In the genomic region with DNA sequence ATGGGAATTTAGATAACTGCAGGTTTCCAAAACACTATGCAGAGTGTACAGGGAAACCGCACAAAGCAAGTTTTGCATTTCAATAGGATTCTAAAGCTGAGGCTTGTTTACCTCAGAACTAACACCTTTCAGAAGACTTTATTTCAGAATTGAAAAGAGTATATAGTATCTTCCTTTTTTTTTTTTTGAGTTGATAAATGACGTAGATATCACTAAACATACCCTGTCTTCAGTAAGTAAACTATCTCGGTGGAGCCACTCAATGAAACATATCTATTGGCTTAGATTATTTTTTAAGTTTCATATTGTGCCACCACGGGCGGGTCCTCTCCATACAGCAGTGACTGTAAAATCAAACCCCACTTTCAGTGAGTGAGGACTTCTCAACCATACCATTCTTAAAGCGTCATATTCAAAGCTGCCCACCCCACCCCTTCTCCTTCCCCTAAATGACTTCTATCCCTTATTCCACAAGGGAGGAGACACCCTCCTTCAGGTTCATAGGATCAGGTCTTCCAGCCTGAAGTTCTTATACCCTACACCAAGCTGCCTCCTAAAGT, we compare ENCODE assay signal across 8 cellular contexts. TPM values are rescaled to one million over a fixed set of nuclear protein-coding genes. Genes with fewer than 3 reads are reported as not detected.
A peak's percentile ranks its signal among the peaks of the same experiment; 100 is the strongest.
DNase-seq lines count a peak whose midpoint lies in the region; ATAC-seq and TF ChIP-seq lines count a peak whose summit lies in the region.

No MANE protein-coding gene starts in this region.

- 76% methylated on average over 6 of the region's 6 CpGs for WGBS in esophagus muscularis mucosa
- WGBS in adrenal gland, 4 donors: 83 to 91% (median 87%) methylated on average over 6 of the region's 6 CpGs

- H3K4me1 Mint-ChIP-seq in stimulated activated effector memory CD8-positive, alpha-beta T cell treated with anti-CD3 and anti-CD28 coated beads, Interleukin-12 subunit alpha, Interleukin-12 subunit beta, amount 100 ng/mL, for 72 hours: peaks cover 41% of the 10 kb centered on the region

- TF ChIP-seq EP300 in esophagus muscularis mucosa (IDR thresholded peaks at IDR 0.05): no peak

- H3K36me3 ChIP-seq in SK-N-MC (ENCODE audit: insufficient read depth, low read length): peaks cover 8% of the 10 kb centered on the region
- no peaks in the 10 kb centered on the region for H3K36me3 ChIP-seq in esophagus muscularis mucosa
- no peaks in the 10 kb centered on the region for H3K36me3 ChIP-seq in adrenal gland (replicated peaks in 1 of 2)

- peaks cover 16 to 28% (median 24%) of the 10 kb centered on the region in 4 donors for H3K4me1 ChIP-seq in esophagus muscularis mucosa
- H3K4me1 ChIP-seq in adrenal gland (replicated peaks in 1 of 2): peaks cover 9 to 23% of the 10 kb centered on the region in 2 donors

- peaks cover 29% of the 10 kb centered on the region for H3K36me3 Mint-ChIP-seq in stimulated activated effector memory CD8-positive, alpha-beta T cell treated with anti-CD3 and anti-CD28 coated beads, Interleukin-12 subunit alpha, Interleukin-12 subunit beta, amount 100 ng/mL, for 72 hours

- no peak for TF ChIP-seq CTCF in esophagus muscularis mucosa (IDR thresholded peaks at IDR 0.05)
- TF ChIP-seq CTCF in adrenal gland (IDR thresholded peaks at IDR 0.05): no peak

- H3K9me3 Mint-ChIP-seq in stimulated activated effector memory CD8-positive, alpha-beta T cell treated with anti-CD3 and anti-CD28 coated beads, Interleukin-12 subunit alpha, Interleukin-12 subunit beta, amount 100 ng/mL, for 72 hours: no peaks in the 10 kb centered on the region

- H3K9me3 ChIP-seq in SK-N-MC (ENCODE audit: low read depth, low read length) (no peaks in the 10 kb centered on the region), esophagus muscularis mucosa (no peaks in the 10 kb centered on the region), adrenal gland (replicated peaks in 1 of 3) (no peaks in the 10 kb centered on the region)

- H3K27me3 ChIP-seq in esophagus muscularis mucosa: no peaks in the 10 kb centered on the region
- H3K27me3 ChIP-seq in adrenal gland: no peaks in the 10 kb centered on the region

- DNase-seq in NCI-H2107 (lab: John Stamatoyannopoulos, UW): peak; percentile 16
- DNase-seq in NCI-H2107 treated with DMSO at 0.1 percent for 48 hours (lab: John Stamatoyannopoulos, UW; ENCODE audit: unreplicated experiment): no peak
- DNase-seq in SK-N-MC (ENCODE audit: low read depth, low spot score): no peak
- no peak for DNase-seq in esophagus muscularis mucosa (ENCODE audit: extremely low spot score)
- no peak for DNase-seq in stimulated activated effector memory CD8-positive, alpha-beta T cell treated with anti-CD3 and anti-CD28 coated beads, Interleukin-12 subunit alpha, Interleukin-12 subunit beta, amount 100 ng/mL, for 72 hours (ENCODE audit: low spot score in 2 of 2)
- DNase-seq in CD1c-positive myeloid dendritic cell (ENCODE audit: extremely low spot score): no peak
- DNase-seq in adrenal gland: no peak

- no peak for TF ChIP-seq POLR2A in esophagus muscularis mucosa (IDR thresholded peaks at IDR 0.05; ENCODE audit: low read depth)
- TF ChIP-seq POLR2A in adrenal gland (IDR thresholded peaks at IDR 0.05): no peak

- H3K4me3 ChIP-seq in SK-N-MC (peak overlapping the region; percentile 14; the same call in 1 of the 2 replicates), esophagus muscularis mucosa (no peak overlapping the region), adrenal gland (no peak overlapping the region)

- no peak for ATAC-seq in stimulated activated effector memory CD8-positive, alpha-beta T cell treated with anti-CD3 and anti-CD28 coated beads, Interleukin-12 subunit alpha, Interleukin-12 subunit beta, amount 100 ng/mL, for 72 hours
- no peak for ATAC-seq in HG02798 (IDR thresholded peaks at IDR 0.05; ENCODE audit: poor library complexity, unreplicated experiment)

- peak overlapping the region; percentile 87 for H3K4me3 Mint-ChIP-seq in stimulated activated effector memory CD8-positive, alpha-beta T cell treated with anti-CD3 and anti-CD28 coated beads, Interleukin-12 subunit alpha, Interleukin-12 subunit beta, amount 100 ng/mL, for 72 hours

- intact Hi-C loops in esophagus muscularis mucosa (cut with DNase I): loop anchor here (5.0 to 10.0 kb wide), 4 partner anchors 143 to 1186 kb away; no protein-coding TSS in a partner anchor
- intact Hi-C loops in adrenal gland (cut with DNase I): loop anchor here (5.0 to 10.0 kb wide), 2 partner anchors 144 to 158 kb away; no protein-coding TSS in a partner anchor

- H3K9ac ChIP-seq in SK-N-MC (ENCODE audit: insufficient read length): no peak overlapping the region

- H3K27ac ChIP-seq in SK-N-MC (peak overlapping the region; percentile 93), esophagus muscularis mucosa (replicated peaks in 1 of 4) (peak overlapping the region; percentile 99 to 100 (median 100)), adrenal gland (peak overlapping the region in 1 of 5 donors; percentile 39)

- no peak overlapping the region for H3K27ac Mint-ChIP-seq in stimulated activated effector memory CD8-positive, alpha-beta T cell treated with anti-CD3 and anti-CD28 coated beads, Interleukin-12 subunit alpha, Interleukin-12 subunit beta, amount 100 ng/mL, for 72 hours

RNA-seq across cellular contexts. Expression of a gene that starts 2.0 kb away (rescaled TPM):
- total RNA-seq in esophagus muscularis mucosa (10 to 100 TPM; 65.0 to 99.2 (median 78.2) TPM), adrenal gland (100 to 1,000 TPM in 6 of 8 donors, 10 to 100 TPM in 2; 74.0 to 258 (median 115) TPM)
- 10 to 100 TPM; 17.5 to 50.2 (median 21.8) TPM for polyA plus RNA-seq in adrenal gland
